Comparison of ENCODE assay signal across 18 cellular contexts in the genomic region with DNA sequence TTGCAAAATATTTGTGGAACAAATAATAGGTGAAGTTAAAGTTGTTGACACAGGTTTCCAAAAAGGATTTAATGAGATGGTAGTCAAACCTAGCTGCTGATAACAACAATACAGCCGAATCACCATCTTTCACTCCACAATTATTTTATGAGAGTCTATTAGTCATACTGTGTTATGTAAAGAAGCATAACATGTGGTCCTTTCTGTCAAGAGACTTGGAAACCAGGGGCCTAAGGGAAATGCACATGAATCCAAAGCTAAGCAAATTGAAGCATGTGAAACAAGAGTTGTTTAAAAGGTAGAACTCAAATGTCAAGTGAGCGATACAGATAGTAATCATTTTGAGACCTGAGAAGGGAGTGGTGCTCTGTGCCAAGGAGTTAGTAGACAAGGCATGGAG. TPM values are rescaled to one million over a fixed set of nuclear protein-coding genes. Genes with fewer than 3 reads are reported as not detected.
A peak's percentile ranks its signal among the peaks of the same experiment; 100 is the strongest.
DNase-seq lines count a peak whose midpoint lies in the region; ATAC-seq and TF ChIP-seq lines count a peak whose summit lies in the region.
"Had no signal": no experiment of that assay in that cellular context is flagged by ENCODE, and none has a peak within 500 bp of the region (broad histone marks: within the 10 kb centered on the region; RNA-seq: fewer than 3 reads in every experiment).

No MANE protein-coding gene starts in this region.

- CTCF ChIA-PET in CD8-positive, alpha-beta T cell (lab: Charles Lee) = interaction anchor here (1.2 to 6.4 kb wide), 3 partner anchors 10 to 27 kb away, joined by 3 to 51 read pairs (median 25); no protein-coding TSS in a partner anchor

- intact Hi-C loops in CD8-positive, alpha-beta T cell (cut with DNase I, micrococcal nuclease) = loop anchor here in 1 of 2 experiments (5.0 kb wide), 1 partner anchor 35 kb away; no protein-coding TSS in a partner anchor
- intact Hi-C loops in heart left ventricle (cut with DNase I) = no loop called here

- no peak for ATAC-seq in CD8-positive, alpha-beta T cell
- ATAC-seq in GM19351 (IDR thresholded peaks at IDR 0.05; ENCODE audit: unreplicated experiment) (no peak), heart left ventricle (no peak)
- ATAC-seq: left lobe of liver had no signal

- TF ChIP-seq CTCF in 22Rv1 (IDR thresholded peaks at IDR 0.05) (no peak), heart left ventricle (IDR thresholded peaks at IDR 0.05) (no peak)
- no peak for TF ChIP-seq CTCF in CD8-positive, alpha-beta T cell (IDR thresholded peaks at IDR 0.05)

- peaks cover 35% of the 10 kb centered on the region for H3K36me3 Mint-ChIP-seq in CD8-positive, alpha-beta T cell

- POLR2A ChIA-PET in CD8-positive, alpha-beta T cell (lab: Charles Lee) = interaction anchor here (1.1 to 8.1 kb wide), 6 partner anchors 9 to 60 kb away, joined by 3 to 119 read pairs (median 32); a partner anchor contains a TSS

- 88 to 92% (median 91%) methylated on average over 2 of the region's 2 CpGs for WGBS in heart left ventricle, 4 donors

- H3K9me3 Mint-ChIP-seq in CD8-positive, alpha-beta T cell = peaks cover 8% of the 10 kb centered on the region

- TF ChIP-seq POLR2A in heart left ventricle (IDR thresholded peaks at IDR 0.05) = no peak

- H3K27ac ChIP-seq in 22Rv1 = peak overlapping the region; percentile 47
- no peak overlapping the region for H3K27ac ChIP-seq in CD8-positive, alpha-beta T cell (ENCODE audit: low read depth, low read length)
- H3K27ac ChIP-seq in effector memory CD4-positive, alpha-beta T cell (ENCODE audit: insufficient read depth, low read length, poor library complexity, severe bottlenecking) = peak overlapping the region; percentile 70
- H3K27ac ChIP-seq in heart left ventricle = no peak overlapping the region
- H3K27ac ChIP-seq: ascending aorta, PC-9, thyroid gland had no signal

- no peaks in the 10 kb centered on the region for H3K36me3 ChIP-seq in CD8-positive, alpha-beta T cell (ENCODE audit: insufficient read depth, low read length)
- H3K36me3 ChIP-seq in effector memory CD4-positive, alpha-beta T cell (ENCODE audit: control insufficient read depth, insufficient read depth, low read length) = peaks cover 3% of the 10 kb centered on the region
- no peaks in the 10 kb centered on the region for H3K36me3 ChIP-seq in heart left ventricle
- H3K36me3 ChIP-seq: ascending aorta, thyroid gland had no signal

- H3K9me3 ChIP-seq in CD8-positive, alpha-beta T cell (ENCODE audit: low read length) = no peaks in the 10 kb centered on the region
- H3K9me3 ChIP-seq in effector memory CD4-positive, alpha-beta T cell (ENCODE audit: control insufficient read depth, low read length) = no peaks in the 10 kb centered on the region
- H3K9me3 ChIP-seq in heart left ventricle = no peaks in the 10 kb centered on the region
- H3K9me3 ChIP-seq: ascending aorta, thyroid gland had no signal

- H3K27ac Mint-ChIP-seq in CD8-positive, alpha-beta T cell = peak overlapping the region; percentile 96

- DNase-seq in CD8-positive, alpha-beta T cell = no peak
- DNase-seq in NCI-H226 = peak; percentile 8
- DNase-seq in effector memory CD4-positive, alpha-beta T cell = no peak
- DNase-seq in middle frontal gyrus (ENCODE audit: extremely low spot score, low spot score) = no peak
- DNase-seq in heart left ventricle = no peak
- DNase-seq in Kasumi-1 (lab: John Stamatoyannopoulos, UW) = no peak
- DNase-seq: GF-D8, head of caudate nucleus, Karpas-422, NCI-H2171, PC-9, thyroid gland had no signal

- peaks cover 78% of the 10 kb centered on the region for H3K4me1 ChIP-seq in CD8-positive, alpha-beta T cell (ENCODE audit: insufficient read depth, low read length)
- peaks cover 50% of the 10 kb centered on the region for H3K4me1 ChIP-seq in effector memory CD4-positive, alpha-beta T cell (ENCODE audit: control insufficient read depth, insufficient read depth, low read length, poor library complexity, severe bottlenecking)
- H3K4me1 ChIP-seq in heart left ventricle = peaks cover 0 to 22% (median 0%) of the 10 kb centered on the region in 12 donors
- H3K4me1 ChIP-seq: ascending aorta, thyroid gland had no signal

- H3K4me1 Mint-ChIP-seq in CD8-positive, alpha-beta T cell (ENCODE audit: low read depth) = peaks cover 90% of the 10 kb centered on the region

- H3K4me3 ChIP-seq in CD8-positive, alpha-beta T cell (ENCODE audit: low read depth, low read length) = no peak overlapping the region
- H3K4me3 ChIP-seq in effector memory CD4-positive, alpha-beta T cell (ENCODE audit: insufficient read depth, low read depth, low read length, poor library complexity, severe bottlenecking) = no peak overlapping the region
- H3K4me3 ChIP-seq in heart left ventricle = no peak overlapping the region
- H3K4me3 ChIP-seq: ascending aorta, PC-9, skin epidermis, thyroid gland had no signal

- no peaks in the 10 kb centered on the region for H3K27me3 ChIP-seq in CD8-positive, alpha-beta T cell (ENCODE audit: insufficient read depth, low read length)
- no peaks in the 10 kb centered on the region for H3K27me3 ChIP-seq in effector memory CD4-positive, alpha-beta T cell (replicated peaks; ENCODE audit: control insufficient read depth, insufficient read depth, low read length, poor library complexity, severe bottlenecking)
- H3K27me3 ChIP-seq in heart left ventricle = no peaks in the 10 kb centered on the region
- H3K27me3 ChIP-seq: ascending aorta, thyroid gland had no signal

- H3K4me3 Mint-ChIP-seq in CD8-positive, alpha-beta T cell = peak overlapping the region; percentile 50
- H3K4me3 Mint-ChIP-seq: neural crest cell had no signal

- no peaks in the 10 kb centered on the region for H3K27me3 Mint-ChIP-seq in CD8-positive, alpha-beta T cell (ENCODE audit: low read depth)

RNA-seq across cellular contexts. Expression of a gene that starts 16.0 kb away (rescaled TPM):
- total RNA-seq in CD8-positive, alpha-beta T cell = 10 to 100 TPM; 78.4 to 80.7 TPM
- 10 to 100 TPM in 1 of 9 donors, 1 to 10 TPM in 3, under 1 TPM in 5; 0.16 to 11.2 (median 0.83) TPM for total RNA-seq in heart left ventricle
- under 1 TPM; 0.08 to 0.21 TPM for polyA plus RNA-seq in heart left ventricle
- total RNA-seq: neural crest cell, PC-9 had no signal

Comparison
In these comparisons a context has a peak if more than half of its experiments do, and no peak if none do; other contexts are left out.
1. H3K27ac ChIP-seq: peak in 22Rv1 (single experiment) and effector memory CD4-positive, alpha-beta T cell (single experiment); none in CD8-positive, alpha-beta T cell (single experiment) and heart left ventricle (0 of 12).
2. RNA of a gene that starts 16.0 kb away (total RNA-seq): 78.4 to 80.7 TPM in CD8-positive, alpha-beta T cell; 0.16 to 11.2 TPM in heart left ventricle; every median in the first group is over 4 times any median in the second.